In the genomic region with DNA sequence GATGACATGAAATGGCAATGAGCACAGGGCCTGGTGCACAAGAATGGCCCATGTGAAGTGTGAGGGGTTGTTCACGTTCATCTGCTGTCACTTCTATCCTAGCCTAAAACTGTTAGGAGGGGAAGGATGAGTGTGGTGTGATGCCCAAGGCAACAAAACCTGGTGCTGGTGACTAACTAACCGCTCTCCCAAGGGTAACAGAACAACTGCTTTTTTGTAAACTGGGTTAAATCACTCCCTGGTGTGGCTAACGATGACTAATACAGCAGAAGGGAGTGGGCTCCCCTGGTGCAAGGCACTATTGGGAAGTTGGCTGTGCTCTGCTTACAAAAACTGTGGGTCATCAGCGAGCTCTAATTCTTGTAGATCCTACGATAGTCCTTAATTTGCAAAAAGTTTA, we compare ENCODE assay signal across 9 cellular contexts.
DNase-seq lines count a peak whose midpoint lies in the region; ATAC-seq, FAIRE-seq and TF ChIP-seq lines count a peak whose summit lies in the region.
"Had no signal": no experiment of that assay in that cellular context is flagged by ENCODE, and none has a peak within 500 bp of the region (broad histone marks: within the 10 kb centered on the region; RNA-seq: fewer than 3 reads in every experiment).

No MANE protein-coding gene starts in this region.

- TF ChIP-seq POLR2A in GM12878 (IDR thresholded peaks at IDR 0.05; ENCODE audit: low read depth, low read length) (no peak), gastrocnemius medialis (IDR thresholded peaks at IDR 0.05) (no peak), esophagus squamous epithelium (IDR thresholded peaks at IDR 0.05) (no peak)

- no peak for TF ChIP-seq RAD21 in GM12878 (IDR thresholded peaks at IDR 0.05; ENCODE audit: insufficient read depth, low read depth, low read length)

- ATAC-seq in GM19025 (IDR thresholded peaks at IDR 0.05; ENCODE audit: low read depth, unreplicated experiment) (peak; percentile 38), HG03175 (IDR thresholded peaks at IDR 0.05; ENCODE audit: unreplicated experiment) (peak; percentile 45), GM12878 (peak; percentile 53), gastrocnemius medialis (peak; percentile 53 to 62)

- no peaks in the 10 kb centered on the region for H3K79me2 ChIP-seq in GM12878 (ENCODE audit: control insufficient read depth, insufficient read depth, low read length)

- no peaks in the 10 kb centered on the region for H3K27me3 Mint-ChIP-seq in activated CD4-positive, alpha-beta T cell treated with anti-CD3 and anti-CD28 coated beads, Interleukin-2, amount 10 ng/mL, durations not matched to agents 7 days and 5 days
- H3K27me3 Mint-ChIP-seq: activated B cell treated with CpG ODN at 0.5 μM for 24 hours had no signal

- no peak overlapping the region for H3K4me3 Mint-ChIP-seq in activated CD4-positive, alpha-beta T cell treated with anti-CD3 and anti-CD28 coated beads, Interleukin-2, amount 10 ng/mL, durations not matched to agents 7 days and 5 days
- H3K4me3 Mint-ChIP-seq: activated B cell treated with CpG ODN at 0.5 μM for 24 hours had no signal

- H3K36me3 ChIP-seq in GM12878 (ENCODE audit: control insufficient read depth in 2 of 2, insufficient read depth in 2 of 2, low read length in 1 of 2) = no peaks in the 10 kb centered on the region
- H3K36me3 ChIP-seq in gastrocnemius medialis = no peaks in the 10 kb centered on the region
- H3K36me3 ChIP-seq in esophagus squamous epithelium = no peaks in the 10 kb centered on the region

- CTCF ChIA-PET in GM12878 (lab: Yijun Ruan, JAX) = no interaction called here
- CTCF ChIA-PET in activated CD4-positive, alpha-beta T cell treated with anti-CD3 and anti-CD28 coated beads, Interleukin-2, amount 10 ng/mL, durations not matched to agents 7 days and 5 days (lab: Charles Lee) = no interaction called here

- H3K9me3 Mint-ChIP-seq in activated CD4-positive, alpha-beta T cell treated with anti-CD3 and anti-CD28 coated beads, Interleukin-2, amount 10 ng/mL, durations not matched to agents 7 days and 5 days = peaks cover 2% of the 10 kb centered on the region
- H3K9me3 Mint-ChIP-seq: activated B cell treated with CpG ODN at 0.5 μM for 24 hours had no signal

- no peaks in the 10 kb centered on the region for H4K20me1 ChIP-seq in GM12878 (ENCODE audit: control insufficient read depth, insufficient read depth)

- no peaks in the 10 kb centered on the region for H3K36me3 Mint-ChIP-seq in activated CD4-positive, alpha-beta T cell treated with anti-CD3 and anti-CD28 coated beads, Interleukin-2, amount 10 ng/mL, durations not matched to agents 7 days and 5 days (ENCODE audit: low read depth)

- DNase-seq in GM12878 (ENCODE audit: low read depth, low spot score) = no peak
- DNase-seq in gastrocnemius medialis = peak in 1 of 2 donors; percentile 27
- no peak for DNase-seq in esophagus squamous epithelium (lab: John Stamatoyannopoulos, UW)
- DNase-seq in HK-2 (ENCODE audit: unreplicated experiment) = no peak
- DNase-seq in activated CD4-positive, alpha-beta T cell treated with anti-CD3 and anti-CD28 coated beads, Interleukin-2, amount 10 ng/mL, durations not matched to agents 7 days and 5 days = no peak
- no peak for DNase-seq in SHP77 treated with DMSO at 0.1 percent for 48 hours (lab: John Stamatoyannopoulos, UW)
- DNase-seq: activated B cell treated with CpG ODN at 0.5 μM for 24 hours had no signal

- RAD21 ChIA-PET in GM12878 (lab: Charles Lee; ENCODE audit: unreplicated experiment) = no interaction called here

- BruUV-seq in GM12878 (replicated peaks; lab: Mats Ljungman, UMichigan) = no TSS peak

- no peaks in the 10 kb centered on the region for H3K4me1 Mint-ChIP-seq in activated CD4-positive, alpha-beta T cell treated with anti-CD3 and anti-CD28 coated beads, Interleukin-2, amount 10 ng/mL, durations not matched to agents 7 days and 5 days

- H3K9ac ChIP-seq in GM12878 (ENCODE audit: control insufficient read depth, insufficient read depth, low read length) = no peak overlapping the region

- SMC1A ChIA-PET in GM12878 (lab: Charles Lee; ENCODE audit: uncharacterized antibody, unreplicated experiment) = no interaction called here

- H3K4me1 ChIP-seq in GM12878 (ENCODE audit: control insufficient read depth, insufficient read depth, low read length) = peaks cover 13% of the 10 kb centered on the region; the same call in 1 of the 2 replicates
- H3K4me1 ChIP-seq in gastrocnemius medialis = no peaks in the 10 kb centered on the region
- H3K4me1 ChIP-seq in esophagus squamous epithelium = no peaks in the 10 kb centered on the region

- POLR2A ChIA-PET in GM12878 (lab: Charles Lee) = no interaction called here
- POLR2A ChIA-PET in activated CD4-positive, alpha-beta T cell treated with anti-CD3 and anti-CD28 coated beads, Interleukin-2, amount 10 ng/mL, durations not matched to agents 7 days and 5 days (lab: Charles Lee) = no interaction called here

- intact Hi-C loops in GM12878 (cut with micrococcal nuclease; ENCODE audit: unreplicated experiment) = loop anchor here (10.0 kb wide), 1 partner anchor 294 kb away; a partner anchor contains a TSS
- intact Hi-C loops in gastrocnemius medialis (cut with DNase I; ENCODE audit: low total_unique reads) = no loop called here
- intact Hi-C loops in esophagus squamous epithelium (cut with DNase I) = no loop called here

- 13% methylated on average over 5 of the region's 5 CpGs for WGBS in GM12878 (ENCODE audit: insufficient coverage, insufficient replicate concordance, low lambda C conversion rate, missing lambda C conversion rate)
- WGBS in esophagus squamous epithelium, 2 donors = 55 to 72% methylated on average over 5 of the region's 5 CpGs

- H3K4me3 ChIP-seq in GM12878 (no peak overlapping the region), gastrocnemius medialis (no peak overlapping the region), esophagus squamous epithelium (no peak overlapping the region)

- H3K9me3 ChIP-seq in GM12878 (replicated peaks; ENCODE audit: control insufficient read depth, insufficient read depth, low read length) (no peaks in the 10 kb centered on the region), gastrocnemius medialis (no peaks in the 10 kb centered on the region), esophagus squamous epithelium (no peaks in the 10 kb centered on the region)

- H3K4me2 ChIP-seq in GM12878 (ENCODE audit: control insufficient read depth, insufficient read depth) = no peak overlapping the region

- H3K27ac Mint-ChIP-seq in activated CD4-positive, alpha-beta T cell treated with anti-CD3 and anti-CD28 coated beads, Interleukin-2, amount 10 ng/mL, durations not matched to agents 7 days and 5 days = no peak overlapping the region
- H3K27ac Mint-ChIP-seq: activated B cell treated with CpG ODN at 0.5 μM for 24 hours had no signal

- no peak for FAIRE-seq in GM12878 (lab: Jason Lieb, UNC)

- in situ Hi-C loops in GM12878 (cut with MboI) (no loop called here), gastrocnemius medialis (cut with MboI; ENCODE audit: low sequenced_read_pairs in 4 of 4) (no loop called here)

- TF ChIP-seq EP300 in GM12878 (IDR thresholded peaks at IDR 0.05; ENCODE audit: borderline replicate concordance in 1 of 2, control insufficient read depth in 1 of 2, low read depth in 2 of 2, low read length in 2 of 2) = no peak

- TF ChIP-seq CTCF in GM12878 (IDR thresholded peaks at IDR 0.05 in 2 of 3, conservative IDR thresholded peaks at IDR 0.05 in 1 of 3; ENCODE audit: control insufficient read depth in 2 of 3, extremely low read depth in 1 of 3, insufficient read depth in 1 of 3, low read depth in 3 of 3, low read length in 3 of 3) = no peak
- TF ChIP-seq CTCF in gastrocnemius medialis (IDR thresholded peaks at IDR 0.05 in 4 of 5, conservative IDR thresholded peaks at IDR 0.05 in 1 of 5) = no peak
- no peak for TF ChIP-seq CTCF in esophagus squamous epithelium (IDR thresholded peaks at IDR 0.05)

- H3K27ac ChIP-seq in GM12878 (ENCODE audit: control insufficient read depth, insufficient read depth) (no peak overlapping the region), gastrocnemius medialis (no peak overlapping the region), esophagus squamous epithelium (peak overlapping the region in 1 of 4 donors; percentile 64)

- no peaks in the 10 kb centered on the region for H3K27me3 ChIP-seq in GM12878 (replicated peaks in 1 of 2; ENCODE audit: control insufficient read depth in 2 of 2, insufficient read depth in 2 of 2, low read length in 1 of 2)
- H3K27me3 ChIP-seq in gastrocnemius medialis = no peaks in the 10 kb centered on the region
- no peaks in the 10 kb centered on the region for H3K27me3 ChIP-seq in esophagus squamous epithelium

- no peak overlapping the region for H2AFZ ChIP-seq in GM12878 (ENCODE audit: control insufficient read depth, low read depth, low read length)

TF ChIP-seq in GM12878, 131 proteins besides CTCF, POLR2A, EP300 and RAD21 (continues in another document):
- TF ChIP-seq NFYA (IDR thresholded peaks at IDR 0.05; ENCODE audit: borderline replicate concordance, low read depth, low read length) = no peak
- no peak for TF ChIP-seq SUPT20H (IDR thresholded peaks at IDR 0.05; ENCODE audit: borderline replicate concordance, control insufficient read depth, low read depth, low read length)
- no peak for TF ChIP-seq ZNF622 (IDR thresholded peaks at IDR 0.05)
- TF ChIP-seq, protein P1, sequence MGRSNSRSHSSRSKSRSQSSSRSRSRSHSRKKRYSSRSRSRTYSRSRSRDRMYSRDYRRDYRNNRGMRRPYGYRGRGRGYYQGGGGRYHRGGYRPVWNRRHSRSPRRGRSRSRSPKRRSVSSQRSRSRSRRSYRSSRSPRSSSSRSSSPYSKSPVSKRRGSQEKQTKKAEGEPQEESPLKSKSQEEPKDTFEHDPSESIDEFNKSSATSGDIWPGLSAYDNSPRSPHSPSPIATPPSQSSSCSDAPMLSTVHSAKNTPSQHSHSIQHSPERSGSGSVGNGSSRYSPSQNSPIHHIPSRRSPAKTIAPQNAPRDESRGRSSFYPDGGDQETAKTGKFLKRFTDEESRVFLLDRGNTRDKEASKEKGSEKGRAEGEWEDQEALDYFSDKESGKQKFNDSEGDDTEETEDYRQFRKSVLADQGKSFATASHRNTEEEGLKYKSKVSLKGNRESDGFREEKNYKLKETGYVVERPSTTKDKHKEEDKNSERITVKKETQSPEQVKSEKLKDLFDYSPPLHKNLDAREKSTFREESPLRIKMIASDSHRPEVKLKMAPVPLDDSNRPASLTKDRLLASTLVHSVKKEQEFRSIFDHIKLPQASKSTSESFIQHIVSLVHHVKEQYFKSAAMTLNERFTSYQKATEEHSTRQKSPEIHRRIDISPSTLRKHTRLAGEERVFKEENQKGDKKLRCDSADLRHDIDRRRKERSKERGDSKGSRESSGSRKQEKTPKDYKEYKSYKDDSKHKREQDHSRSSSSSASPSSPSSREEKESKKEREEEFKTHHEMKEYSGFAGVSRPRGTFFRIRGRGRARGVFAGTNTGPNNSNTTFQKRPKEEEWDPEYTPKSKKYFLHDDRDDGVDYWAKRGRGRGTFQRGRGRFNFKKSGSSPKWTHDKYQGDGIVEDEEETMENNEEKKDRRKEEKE (IDR thresholded peaks at IDR 0.05) = no peak
- TF ChIP-seq POU2F2 (IDR thresholded peaks at IDR 0.05; ENCODE audit: borderline replicate concordance, low read depth, low read length) = no peak
- TF ChIP-seq SP1 (IDR thresholded peaks at IDR 0.05; ENCODE audit: low read depth, low read length) = no peak
- TF ChIP-seq KAT2A (conservative IDR thresholded peaks at IDR 0.05; ENCODE audit: control insufficient read depth, low read depth, low read length) = no peak
- TF ChIP-seq YY1 (IDR thresholded peaks at IDR 0.05; ENCODE audit: low read depth, low read length) = no peak
